In genomic region chr19:42042455-42043170, GRCh38 we compare ENCODE assay signal across 1 cellular context.
TF ChIP-seq lines count a peak whose summit lies in the region.

No MANE protein-coding gene starts in this region.

TF ChIP-seq in H1, 55 proteins besides CTCF, POLR2A, EP300 and RAD21:
- TF ChIP-seq RBBP5 (IDR thresholded peaks at IDR 0.05; ENCODE audit: borderline replicate concordance, low read depth, low read length) (no peak), MAFK (IDR thresholded peaks at IDR 0.05; ENCODE audit: low read depth, low read length) (no peak), TBP (IDR thresholded peaks at IDR 0.05; ENCODE audit: low read depth, low read length) (no peak), CHD1 (IDR thresholded peaks at IDR 0.05; ENCODE audit: low read depth, low read length) (no peak), HDAC2 (IDR thresholded peaks at IDR 0.05; ENCODE audit: borderline replicate concordance in 1 of 2, low read depth in 2 of 2, low read length in 2 of 2) (no peak), RFX5 (IDR thresholded peaks at IDR 0.05; ENCODE audit: borderline replicate concordance, low read depth, low read length) (no peak), SIRT6 (IDR thresholded peaks at IDR 0.05; ENCODE audit: low read length) (no peak), POLR2AphosphoS5 (IDR thresholded peaks at IDR 0.05; ENCODE audit: low read depth, low read length) (no peak), SRF (IDR thresholded peaks at IDR 0.05; ENCODE audit: low read depth, low read length) (no peak), YY1 (IDR thresholded peaks at IDR 0.05; ENCODE audit: low read depth, low read length) (no peak), POU5F1 (IDR thresholded peaks at IDR 0.05; ENCODE audit: low read depth, low read length) (no peak), SP4 (IDR thresholded peaks at IDR 0.05; ENCODE audit: low read length) (no peak)
